In genomic region chr7:64608116-64608910, GRCh38 we compare ENCODE assay signal across 31 cellular contexts.
"Had no signal": no experiment of that assay in that cellular context is flagged by ENCODE, and none has a peak within 500 bp of the region (broad histone marks: within the 10 kb centered on the region; RNA-seq: fewer than 3 reads in every experiment).

No MANE protein-coding gene starts in this region.

- H3K4me1 ChIP-seq: adrenal gland, ascending aorta, body of pancreas, breast epithelium had no signal

- H3K27ac ChIP-seq: adrenal gland, ascending aorta, body of pancreas, brain microvascular endothelial cell, breast epithelium, cardiac muscle cell had no signal

- H3K27me3 ChIP-seq: adrenal gland, ascending aorta, body of pancreas, brain microvascular endothelial cell, breast epithelium, cardiac muscle cell had no signal

- H3K36me3 ChIP-seq: adrenal gland, ascending aorta, brain microvascular endothelial cell, breast epithelium, cardiac muscle cell had no signal

- DNase-seq: activated effector memory CD4-positive, alpha-beta T cell treated with anti-CD3 and anti-CD28 coated beads, Interleukin-2, amount 50 U/mL, for 16 hours; activated effector memory CD4-positive, alpha-beta T cell treated with Interleukin-2 at 50 U/mL for 16 hours; activated gamma-delta T cell; activated gamma-delta T cell treated with Interleukin-2 at 50 U/mL for 16 hours; activated naive CD4-positive, alpha-beta T cell; activated naive CD4-positive, alpha-beta T cell treated with anti-CD3 and anti-CD28 coated beads for 36 hours; activated naive CD4-positive, alpha-beta T cell treated with anti-CD3 and anti-CD28 coated beads, Interleukin-2, amount 10 ng/mL, durations not matched to agents 7 days and 5 days; activated naive CD4-positive, alpha-beta T cell treated with anti-CD3 and anti-CD28 coated beads, Interleukin-2, amount 50 U/mL, for 16 hours; activated naive CD4-positive, alpha-beta T cell treated with Interleukin-2 at 50 U/mL for 16 hours; activated naive CD8-positive, alpha-beta T cell treated with anti-CD3 and anti-CD28 coated beads for 36 hours; activated naive CD8-positive, alpha-beta T cell treated with anti-CD3 and anti-CD28 coated beads, Interleukin-2, amount 10 ng/mL, durations not matched to agents 7 days and 5 days; activated naive CD8-positive, alpha-beta T cell treated with anti-CD3 and anti-CD28 coated beads, Interleukin-2, amount 50 U/mL, for 24 hours; activated T-cell treated with anti-CD3 and anti-CD28 coated beads, Interleukin-2, amount 50 U/mL, for 1 hour; activated T-cell treated with anti-CD3 and anti-CD28 coated beads, Interleukin-2, amount 50 U/mL, for 24 hours; activated T-cell treated with anti-CD3 and anti-CD28 coated beads, Interleukin-2, amount 50 U/mL, for 4 hours; activated T-cell treated with anti-CD3 and anti-CD28 coated beads, Interleukin-2, amount 50 U/mL, for 48 hours; activated T-cell treated with anti-CD3 and anti-CD28 coated beads, Interleukin-2, amount 50 U/mL, for 72 hours; adrenal gland; amniotic stem cell; amygdala; anterior cingulate cortex; aorta; body of pancreas; brain microvascular endothelial cell; central memory CD4-positive, alpha-beta T cell; cerebellar nuclear complex had no signal

- H3K9me3 ChIP-seq: adrenal gland, ascending aorta, body of pancreas, breast epithelium had no signal

- H3K4me3 ChIP-seq: adrenal gland, ascending aorta, body of pancreas, breast epithelium, cardiac muscle cell had no signal

- ATAC-seq: activated naive CD4-positive, alpha-beta T cell treated with anti-CD3 and anti-CD28 coated beads, Interleukin-2, amount 50 U/mL, for 72 hours; activated naive CD8-positive, alpha-beta T cell treated with anti-CD3 and anti-CD28 coated beads, Interleukin-2, amount 50 U/mL, for 24 hours; activated T-cell treated with anti-CD3 and anti-CD28 coated beads, Interleukin-2, amount 50 U/mL, for 4 hours; activated T-cell treated with anti-CD3 and anti-CD28 coated beads, Interleukin-2, amount 50 U/mL, for 72 hours; activated T-helper 17 cell treated with anti-CD3 and anti-CD28 coated beads, Interleukin-2, amount 50 U/mL, for 72 hours; body of pancreas had no signal
